In genomic region chr9:88747768-88748167, GRCh38 we compare ENCODE assay signal across 1 cellular context.
TF ChIP-seq lines count a peak whose summit lies in the region.

No MANE protein-coding gene starts in this region.

TF ChIP-seq in K562, 482 proteins besides CTCF, POLR2A, EP300 and RAD21 (continued from another document and continues in another):
- TF ChIP-seq MAFG (tag; conservative IDR thresholded peaks at IDR 0.05) (peak; percentile 34; the same call in 1 of the 2 replicates), MBD2 (IDR thresholded peaks at IDR 0.05; ENCODE audit: borderline replicate concordance, low read depth) (0 out of 2 replicates have a peak, but pooled peaks have one; percentile 31), RCOR1 (IDR thresholded peaks at IDR 0.05; ENCODE audit: borderline replicate concordance in 1 of 2, low read depth in 2 of 2, low read length in 2 of 2) (peak in 1 of 2 experiments; percentile 91; a peak in 2 of 4 replicates), TAL1 (IDR thresholded peaks at IDR 0.05) (peak; percentile 89), PATZ1 (CRISPR knock-in tag; IDR thresholded peaks at IDR 0.05; ENCODE audit: borderline replicate concordance) (no peak), ARID1B (IDR thresholded peaks at IDR 0.05) (peak; percentile 93), HMGN3 (IDR thresholded peaks at IDR 0.05; ENCODE audit: borderline replicate concordance, extremely low read depth, insufficient read length, low read depth, low read length) (no peak), NELFE (IDR thresholded peaks at IDR 0.05; ENCODE audit: insufficient read depth, insufficient read length) (no peak), TBP (optimal IDR thresholded peaks at IDR 0.05; ENCODE audit: low read depth, low read length) (no peak), RERE (CRISPR knock-in tag; IDR thresholded peaks at IDR 0.05; ENCODE audit: borderline replicate concordance) (no peak), HDAC3 (IDR thresholded peaks at IDR 0.05; ENCODE audit: borderline replicate concordance, partially characterized antibody) (peak; percentile 74), EGR1 (conservative IDR thresholded peaks at IDR 0.05) (0 out of 2 replicates have a peak, but pooled peaks have one; percentile 20), NFIC (IDR thresholded peaks at IDR 0.05) (peak; percentile 77), NONO (IDR thresholded peaks at IDR 0.05; ENCODE audit: low read depth in 2 of 2, low read length in 1 of 2) (no peak), DLX4 (CRISPR knock-in tag; IDR thresholded peaks at IDR 0.05) (no peak), MCM7 (IDR thresholded peaks at IDR 0.05) (no peak), ZNF232 (CRISPR knock-in tag; IDR thresholded peaks at IDR 0.05) (no peak), NBN (IDR thresholded peaks at IDR 0.05; ENCODE audit: low read depth) (0 out of 2 replicates have a peak, but pooled peaks have one; percentile 49), KDM1A (IDR thresholded peaks at IDR 0.05) (peak; percentile 78 to 81), CBFA2T3 (IDR thresholded peaks at IDR 0.05) (peak; percentile 97), GATA2 (CRISPR knock-in tag; IDR thresholded peaks at IDR 0.05) (peak; percentile 44; the same call in 1 of the 2 replicates), MTA2 (IDR thresholded peaks at IDR 0.05; ENCODE audit: low read depth) (peak; percentile 76), ZNF639 (CRISPR knock-in tag; conservative IDR thresholded peaks at IDR 0.05 in 1 of 2, IDR thresholded peaks at IDR 0.05 in 1 of 2) (peak in 1 of 2 experiments; percentile 43; a peak in 1 of 4 replicates), PHF8 (IDR thresholded peaks at IDR 0.05; ENCODE audit: borderline replicate concordance, low read length) (no peak), TRIM24 (IDR thresholded peaks at IDR 0.05) (peak; percentile 85 to 86), KAT8 (IDR thresholded peaks at IDR 0.05; ENCODE audit: low read depth) (no peak), ZNF583 (CRISPR knock-in tag; IDR thresholded peaks at IDR 0.05) (no peak), GABPB1 (CRISPR knock-in tag; IDR thresholded peaks at IDR 0.05) (no peak), ZNF668 (CRISPR knock-in tag; IDR thresholded peaks at IDR 0.05) (no peak), DPF2 (IDR thresholded peaks at IDR 0.05) (peak; percentile 92), CTBP1 (IDR thresholded peaks at IDR 0.05; ENCODE audit: borderline replicate concordance) (peak; percentile 41; the same call in 1 of the 2 replicates), IRF2 (CRISPR knock-in tag; IDR thresholded peaks at IDR 0.05) (no peak), NUFIP1 (IDR thresholded peaks at IDR 0.05; ENCODE audit: partially characterized antibody) (no peak), HOMEZ (CRISPR knock-in tag; IDR thresholded peaks at IDR 0.05) (no peak), TEAD4 (IDR thresholded peaks at IDR 0.05; ENCODE audit: low read length) (peak; percentile 94), TEAD4 (CRISPR knock-in tag; IDR thresholded peaks at IDR 0.05; ENCODE audit: borderline replicate concordance) (no peak), HLTF (IDR thresholded peaks at IDR 0.05) (no peak), FOXA3 (CRISPR knock-in tag; conservative IDR thresholded peaks at IDR 0.05 in 1 of 2, IDR thresholded peaks at IDR 0.05 in 1 of 2) (no peak), HMG20A (CRISPR knock-in tag; conservative IDR thresholded peaks at IDR 0.05) (no peak), CREB5 (CRISPR knock-in tag; IDR thresholded peaks at IDR 0.05) (no peak), MAFF (IDR thresholded peaks at IDR 0.05; ENCODE audit: low read length) (peak; percentile 36; the same call in 1 of the 2 replicates), NEUROD1 (IDR thresholded peaks at IDR 0.05; ENCODE audit: borderline replicate concordance, low read depth, low read length, partially characterized antibody) (peak; percentile 49), ETS2 (tag; IDR thresholded peaks at IDR 0.05; ENCODE audit: borderline replicate concordance, poor library complexity, severe bottlenecking) (no peak), SPI1 (IDR thresholded peaks at IDR 0.05; ENCODE audit: borderline replicate concordance, low read depth, low read length) (peak; percentile 57; the same call in 1 of the 2 replicates), NFE2 (IDR thresholded peaks at IDR 0.05; ENCODE audit: low read depth) (peak; percentile 62), MIER1 (IDR thresholded peaks at IDR 0.05; ENCODE audit: low read depth) (no peak), TAF9B (IDR thresholded peaks at IDR 0.05; ENCODE audit: partially characterized antibody) (peak; percentile 15), SMAD4 (CRISPR knock-in tag; conservative IDR thresholded peaks at IDR 0.05) (peak; percentile 85), BRF1 (IDR thresholded peaks at IDR 0.05; ENCODE audit: borderline replicate concordance, extremely low read depth, insufficient read length) (no peak), SLC30A9 (CRISPR knock-in tag; IDR thresholded peaks at IDR 0.05) (no peak), PRMT5 (CRISPR knock-in tag; IDR thresholded peaks at IDR 0.05) (no peak), CTCFL (IDR thresholded peaks at IDR 0.05; ENCODE audit: borderline replicate concordance, insufficient read depth, low read depth, low read length, poor library complexity, severe bottlenecking) (no peak), JUN (IDR thresholded peaks at IDR 0.05; ENCODE audit: borderline replicate concordance, low read depth, low read length) (peak; percentile 89), JUN (CRISPR knock-in tag; IDR thresholded peaks at IDR 0.05; ENCODE audit: borderline replicate concordance) (no peak), NCOR1 (IDR thresholded peaks at IDR 0.05) (peak; percentile 89), GATAD2A (IDR thresholded peaks at IDR 0.05) (no peak), SMARCE1 (IDR thresholded peaks at IDR 0.05) (peak; percentile 84), HMBOX1 (IDR thresholded peaks at IDR 0.05) (peak; percentile 75; the same call in 1 of the 2 replicates), CBFA2T2 (conservative IDR thresholded peaks at IDR 0.05) (peak; percentile 94), PTRF (tag; IDR thresholded peaks at IDR 0.05) (no peak)
